21 cellular contexts compared by ENCODE assay signal in genomic region chr2:73212098-73212447, GRCh38. TPM values are rescaled to one million over a fixed set of nuclear protein-coding genes. Genes with fewer than 3 reads are reported as not detected.
DNase-seq lines count a peak whose midpoint lies in the region; ATAC-seq and TF ChIP-seq lines count a peak whose summit lies in the region.
"Had no signal": no experiment of that assay in that cellular context is flagged by ENCODE, and none has a peak within 500 bp of the region (broad histone marks: within the 10 kb centered on the region; RNA-seq: fewer than 3 reads in every experiment).

No MANE protein-coding gene starts in this region.

- intact Hi-C loops in CD4-positive, alpha-beta T cell (cut with DNase I, micrococcal nuclease), result loop anchor here (1.0 to 10.0 kb wide), 7 partner anchors 35 to 1443 kb away; partner anchors contain the start of genes EGR4 (in 1 of the 2), RAB11FIP5 (in 1 of the 2) and SEMA4F (in 1 of the 2)

- H3K36me3 ChIP-seq in OCI-LY3 (replicated peaks; ENCODE audit: low read depth, low read length) (no peaks in the 10 kb centered on the region), smooth muscle cell (ENCODE audit: low read depth) (no peaks in the 10 kb centered on the region)
- H3K36me3 ChIP-seq: SJCRH30, stomach, upper lobe of left lung had no signal

- peaks cover 28% of the 10 kb centered on the region for H3K27me3 Mint-ChIP-seq in CD4-positive, alpha-beta T cell
- H3K27me3 Mint-ChIP-seq in activated CD4-positive, alpha-beta T cell treated with anti-CD3 and anti-CD28 coated beads, Interleukin-2, amount 10 ng/mL, durations not matched to agents 7 days and 5 days, result peaks cover 12% of the 10 kb centered on the region

- H2AFZ ChIP-seq in OCI-LY3 (ENCODE audit: low read depth, low read length) (peak overlapping the region; percentile 93; the same call in 1 of the 2 replicates), smooth muscle cell (ENCODE audit: low read depth) (no peak overlapping the region)
- H2AFZ ChIP-seq: GM23338 had no signal

- no peak for TF ChIP-seq CTCF in CD4-positive, alpha-beta T cell (IDR thresholded peaks at IDR 0.05)
- TF ChIP-seq CTCF in OCI-LY3 (IDR thresholded peaks at IDR 0.05; ENCODE audit: low read depth, low read length) (no peak), smooth muscle cell (IDR thresholded peaks at IDR 0.05; ENCODE audit: borderline replicate concordance, insufficient read depth, poor library complexity, severe bottlenecking) (no peak)

- H3K4me3 ChIP-seq in OCI-LY3 (ENCODE audit: low read length) (no peak overlapping the region), smooth muscle cell (no peak overlapping the region)
- H3K4me3 ChIP-seq: GM23338, K562, psoas muscle, SJCRH30, skin epidermis, stomach, upper lobe of left lung had no signal

- POLR2A ChIA-PET in CD4-positive, alpha-beta T cell (lab: Charles Lee), result interaction anchor here (0.9 to 2.7 kb wide), 5 partner anchors 12 to 82 kb away, joined by 3 to 22 read pairs (median 4); partner anchors contain the start of genes CCT7, EGR4 and PRADC1
- POLR2A ChIA-PET in activated CD4-positive, alpha-beta T cell treated with anti-CD3 and anti-CD28 coated beads, Interleukin-2, amount 10 ng/mL, durations not matched to agents 7 days and 5 days (lab: Charles Lee), result interaction anchor here (1.1 kb wide), 1 partner anchor 22 kb away, joined by 4 read pairs; the partner anchor contains the start of gene CCT7

- CTCF ChIA-PET in CD4-positive, alpha-beta T cell (lab: Charles Lee), result interaction anchor here (0.6 to 4.3 kb wide), 17 partner anchors 10 to 222 kb away, joined by 3 to 52 read pairs (median 4); partner anchors contain the start of genes ALMS1, CCT7, NOTO and PRADC1
- CTCF ChIA-PET in activated CD4-positive, alpha-beta T cell treated with anti-CD3 and anti-CD28 coated beads, Interleukin-2, amount 10 ng/mL, durations not matched to agents 7 days and 5 days (lab: Charles Lee), result interaction anchor here (0.6 to 4.6 kb wide), 15 partner anchors 9 to 333 kb away, joined by 3 to 45 read pairs (median 4); partner anchors contain the start of genes ALMS1, NOTO, PRADC1 and SFXN5

- no peaks in the 10 kb centered on the region for H3K9me3 ChIP-seq in CD4-positive, alpha-beta T cell (ENCODE audit: control insufficient read depth, low read length)
- H3K9me3 ChIP-seq in OCI-LY3 (ENCODE audit: insufficient read depth, low read length) (no peaks in the 10 kb centered on the region), smooth muscle cell (replicated peaks; ENCODE audit: low read depth) (no peaks in the 10 kb centered on the region)
- H3K9me3 ChIP-seq: psoas muscle, SJCRH30, stomach, upper lobe of left lung had no signal

- DNase-seq in CD4-positive, alpha-beta T cell, result no peak
- DNase-seq in caudate nucleus (lab: John Stamatoyannopoulos, UW) (no peak), smooth muscle cell (lab: John Stamatoyannopoulos, UW; ENCODE audit: unreplicated experiment) (no peak)
- no peak for DNase-seq in activated CD4-positive, alpha-beta T cell treated with anti-CD3 and anti-CD28 coated beads, Interleukin-2, amount 10 ng/mL, durations not matched to agents 7 days and 5 days

- peak overlapping the region; percentile 81 for H3K27ac Mint-ChIP-seq in CD4-positive, alpha-beta T cell
- H3K27ac Mint-ChIP-seq in activated CD4-positive, alpha-beta T cell treated with anti-CD3 and anti-CD28 coated beads, Interleukin-2, amount 10 ng/mL, durations not matched to agents 7 days and 5 days, result no peak overlapping the region
- H3K27ac Mint-ChIP-seq: activated CD4-positive, alpha-beta memory T cell treated with anti-CD3 and anti-CD28 coated beads for 36 hours; GM23338; memory B cell had no signal

- ATAC-seq in CD4-positive, alpha-beta T cell (ENCODE audit: poor library complexity), result no peak
- ATAC-seq in HG03571 (IDR thresholded peaks at IDR 0.05; ENCODE audit: unreplicated experiment) (no peak), HG03135 (IDR thresholded peaks at IDR 0.05; ENCODE audit: unreplicated experiment) (no peak), HG03342 (IDR thresholded peaks at IDR 0.05; ENCODE audit: unreplicated experiment) (no peak)

- H3K79me2 ChIP-seq in OCI-LY3 (ENCODE audit: low read length) (peaks cover 29% of the 10 kb centered on the region), smooth muscle cell (ENCODE audit: low read depth) (peaks cover 24% of the 10 kb centered on the region)

- no peak overlapping the region for H3K27ac ChIP-seq in CD4-positive, alpha-beta T cell (ENCODE audit: low read depth, low read length)
- no peak overlapping the region for H3K27ac ChIP-seq in OCI-LY3 (ENCODE audit: low read length)
- H3K27ac ChIP-seq in caudate nucleus (ENCODE audit: low read depth, low read length), result peak overlapping the region; percentile 4
- H3K27ac ChIP-seq in smooth muscle cell (ENCODE audit: low read depth), result peak overlapping the region; percentile 24
- H3K27ac ChIP-seq: psoas muscle, SJCRH30 had no signal

- peaks cover 37% of the 10 kb centered on the region for H3K4me1 Mint-ChIP-seq in CD4-positive, alpha-beta T cell (ENCODE audit: low read depth)
- peaks cover 31% of the 10 kb centered on the region for H3K4me1 Mint-ChIP-seq in activated CD4-positive, alpha-beta T cell treated with anti-CD3 and anti-CD28 coated beads, Interleukin-2, amount 10 ng/mL, durations not matched to agents 7 days and 5 days

- peaks cover 23% of the 10 kb centered on the region for H3K4me1 ChIP-seq in OCI-LY3 (ENCODE audit: low read length)
- peaks cover 9% of the 10 kb centered on the region for H3K4me1 ChIP-seq in smooth muscle cell (ENCODE audit: low read depth)

- no peak overlapping the region for H3K9ac ChIP-seq in OCI-LY3 (ENCODE audit: low read length)
- no peak overlapping the region for H3K9ac ChIP-seq in smooth muscle cell (ENCODE audit: low read depth)

- WGBS in smooth muscle cell (ENCODE audit: low lambda C conversion rate), result 77% methylated on average over 7 of the region's 7 CpGs

- no peaks in the 10 kb centered on the region for H4K20me1 ChIP-seq in OCI-LY3 (ENCODE audit: insufficient read depth, low read length)
- no peaks in the 10 kb centered on the region for H4K20me1 ChIP-seq in smooth muscle cell (ENCODE audit: low read depth)

- H3K4me2 ChIP-seq in OCI-LY3 (ENCODE audit: low read length) (peak overlapping the region; percentile 66), smooth muscle cell (no peak overlapping the region)

- peaks cover 7% of the 10 kb centered on the region for H3F3A ChIP-seq in smooth muscle cell (ENCODE audit: low read depth)

- peaks cover 3% of the 10 kb centered on the region for H3K27me3 ChIP-seq in CD4-positive, alpha-beta T cell (ENCODE audit: control insufficient read depth, insufficient read depth, low read length)
- H3K27me3 ChIP-seq in OCI-LY3 (ENCODE audit: low read depth, low read length) (no peaks in the 10 kb centered on the region), smooth muscle cell (ENCODE audit: low read depth) (peaks cover 4% of the 10 kb centered on the region)
- H3K27me3 ChIP-seq: SJCRH30, upper lobe of left lung had no signal

- peaks cover 9% of the 10 kb centered on the region for H3K36me3 Mint-ChIP-seq in CD4-positive, alpha-beta T cell (ENCODE audit: low read depth)
- H3K36me3 Mint-ChIP-seq in activated CD4-positive, alpha-beta T cell treated with anti-CD3 and anti-CD28 coated beads, Interleukin-2, amount 10 ng/mL, durations not matched to agents 7 days and 5 days (ENCODE audit: low read depth), result no peaks in the 10 kb centered on the region
- H3K36me3 Mint-ChIP-seq: activated CD4-positive, alpha-beta memory T cell treated with anti-CD3 and anti-CD28 coated beads for 36 hours; memory B cell; T-cell had no signal

- no peak overlapping the region for H3K4me3 Mint-ChIP-seq in CD4-positive, alpha-beta T cell
- H3K4me3 Mint-ChIP-seq in activated CD4-positive, alpha-beta T cell treated with anti-CD3 and anti-CD28 coated beads, Interleukin-2, amount 10 ng/mL, durations not matched to agents 7 days and 5 days, result no peak overlapping the region
- H3K4me3 Mint-ChIP-seq: activated CD4-positive, alpha-beta memory T cell treated with anti-CD3 and anti-CD28 coated beads for 36 hours; GM23338; memory B cell had no signal

- no peaks in the 10 kb centered on the region for H3K9me3 Mint-ChIP-seq in CD4-positive, alpha-beta T cell
- H3K9me3 Mint-ChIP-seq in activated CD4-positive, alpha-beta T cell treated with anti-CD3 and anti-CD28 coated beads, Interleukin-2, amount 10 ng/mL, durations not matched to agents 7 days and 5 days, result no peaks in the 10 kb centered on the region
- H3K9me3 Mint-ChIP-seq: activated CD4-positive, alpha-beta memory T cell treated with anti-CD3 and anti-CD28 coated beads for 36 hours; central memory CD8-positive, alpha-beta T cell; GM23338; memory B cell; T-cell had no signal

RNA-seq across cellular contexts. Expression of gene SMYD5, which starts 2.0 kb away (rescaled TPM):
- total RNA-seq in CD4-positive, alpha-beta T cell, result 10 to 100 TPM; 39.1 to 46.7 TPM
- 10.8 and 17.3 TPM in 2 replicates for total RNA-seq in smooth muscle cell
- 13.9 and 16.5 TPM in 2 replicates for polyA plus RNA-seq in smooth muscle cell
- total RNA-seq in activated CD4-positive, alpha-beta T cell treated with anti-CD3 and anti-CD28 coated beads, Interleukin-2, amount 10 ng/mL, durations not matched to agents 7 days and 5 days, result 10 to 100 TPM; 13.6 to 16.5 TPM

RNA-seq across cellular contexts. Expression of gene NOTO, which starts 9.7 kb away (rescaled TPM):
- not detected for total RNA-seq in CD4-positive, alpha-beta T cell
- total RNA-seq in smooth muscle cell, result not detected in 2 replicates
- polyA plus RNA-seq in smooth muscle cell, result 0.11 TPM in 1 of 2 replicates, not detected in the other
- total RNA-seq in activated CD4-positive, alpha-beta T cell treated with anti-CD3 and anti-CD28 coated beads, Interleukin-2, amount 10 ng/mL, durations not matched to agents 7 days and 5 days, result not detected
- total RNA-seq: activated CD4-positive, alpha-beta memory T cell treated with anti-CD3 and anti-CD28 coated beads for 36 hours; endothelial cell of umbilical vein; K562; MCF 10A; psoas muscle; SJCRH30; stomach; T-cell had no signal
- polyA plus RNA-seq: endothelial cell of umbilical vein, K562, psoas muscle had no signal

RNA-seq across cellular contexts. Expression of gene PRADC1, which starts 21.0 kb away (rescaled TPM):
- total RNA-seq in CD4-positive, alpha-beta T cell, result 1 to 10 TPM; 2.9 to 3.0 TPM
- total RNA-seq in smooth muscle cell, result 24.0 and 28.3 TPM in 2 replicates
- polyA plus RNA-seq in smooth muscle cell, result 47.6 and 51.4 TPM in 2 replicates
- 10 to 100 TPM; 12.5 to 13.7 TPM for total RNA-seq in activated CD4-positive, alpha-beta T cell treated with anti-CD3 and anti-CD28 coated beads, Interleukin-2, amount 10 ng/mL, durations not matched to agents 7 days and 5 days

RNA-seq across cellular contexts. Expression of gene CCT7, which starts 22.0 kb away (rescaled TPM):
- total RNA-seq in CD4-positive, alpha-beta T cell, result 10 to 100 TPM; 86.9 to 96.9 TPM
- total RNA-seq in smooth muscle cell, result 164 and 197 TPM in 2 replicates
- polyA plus RNA-seq in smooth muscle cell, result 212 and 225 TPM in 2 replicates
- total RNA-seq in activated CD4-positive, alpha-beta T cell treated with anti-CD3 and anti-CD28 coated beads, Interleukin-2, amount 10 ng/mL, durations not matched to agents 7 days and 5 days, result 100 to 1,000 TPM; 281 to 310 TPM

Comparison
In these comparisons a context has a peak if more than half of its experiments do, and no peak if none do; other contexts are left out.
1. H3K27ac ChIP-seq: peak in caudate nucleus (single experiment) and smooth muscle cell (single experiment); none in CD4-positive, alpha-beta T cell (single experiment) and OCI-LY3 (single experiment).